ENCODE assay signal across 21 cellular contexts in genomic region chr19:4687396-4687795, GRCh38. TPM values are rescaled to one million over a fixed set of nuclear protein-coding genes. Genes with fewer than 3 reads are reported as not detected.
DNase-seq lines count a peak whose midpoint lies in the region; ATAC-seq, FAIRE-seq and TF ChIP-seq lines count a peak whose summit lies in the region.
"Had no signal": no experiment of that assay in that cellular context is flagged by ENCODE, and none has a peak within 500 bp of the region (broad histone marks: within the 10 kb centered on the region; RNA-seq: fewer than 3 reads in every experiment).

No MANE protein-coding gene starts in this region.

- H3K27ac ChIP-seq in right atrium auricular region (no peak overlapping the region), HEK293 (ENCODE audit: extremely low read depth, low read depth, low read length) (no peak overlapping the region), K562 (ENCODE audit: extremely low read depth, low read depth, low read length) (no peak overlapping the region), osteoblast (ENCODE audit: low read depth, low read length) (no peak overlapping the region)
- H3K27ac ChIP-seq: HL-60, PC-9, SJSA1 had no signal

- TF ChIP-seq POLR2A in K562 (conservative IDR thresholded peaks at IDR 0.05): no peak

- BruUV-seq in K562 (replicated peaks; lab: Mats Ljungman, UMichigan): no TSS peak

- CTCF ChIA-PET in HEK293 (lab: Yijun Ruan, JAX) (no interaction called here), K562 (lab: Yijun Ruan, JAX; ENCODE audit: low intra/inter-chr PET ratio) (no interaction called here), GM10248 (lab: Yijun Ruan, JAX) (no interaction called here)

- H2AFZ ChIP-seq in K562 (ENCODE audit: low read depth, low read length): no peak overlapping the region
- H2AFZ ChIP-seq in osteoblast (ENCODE audit: low read length): no peak overlapping the region
- H2AFZ ChIP-seq: PC-9 had no signal

- H3K79me2 ChIP-seq in K562 (ENCODE audit: control insufficient read depth, insufficient read depth, low read length) (no peaks in the 10 kb centered on the region), osteoblast (ENCODE audit: insufficient read depth, low read length) (peaks cover 3% of the 10 kb centered on the region)

- intact Hi-C loops in Right ventricle myocardium inferior (cut with DNase I): no loop called here
- intact Hi-C loops in K562 (cut with micrococcal nuclease): no loop called here

- no peak for ATAC-seq in Right ventricle myocardium inferior
- no peak for ATAC-seq in K562

- H3K36me3 ChIP-seq in right atrium auricular region (peaks cover 88% of the 10 kb centered on the region), HEK293 (ENCODE audit: control insufficient read depth in 2 of 2, insufficient read depth in 1 of 2, low read length in 2 of 2) (peaks cover 4 to 70% of the 10 kb centered on the region in 2 experiments; a peak in 2 of 3 replicates), K562 (ENCODE audit: control insufficient read depth, insufficient read depth, low read length) (peaks cover 78% of the 10 kb centered on the region; the same call in 2 of the 3 replicates), osteoblast (ENCODE audit: insufficient read depth, low read length) (peaks cover 72% of the 10 kb centered on the region)

- H3K9me1 ChIP-seq in K562 (ENCODE audit: control insufficient read depth, insufficient read depth, low read length): peaks cover 2% of the 10 kb centered on the region

- peak; percentile 51 for DNase-seq in Right ventricle myocardium inferior (ENCODE audit: missing footprints)
- DNase-seq in right atrium auricular region (ENCODE audit: low spot score): no peak
- no peak for DNase-seq in K562 (ENCODE audit: extremely low read depth in 1 of 4, low spot score in 3 of 4)
- peak; percentile 75 for DNase-seq in osteoblast (ENCODE audit: insufficient read length, low spot score, missing footprints)
- no peak for DNase-seq in NCI-H1417 (lab: John Stamatoyannopoulos, UW)
- DNase-seq in GM10248 (ENCODE audit: extremely low spot score): no peak
- DNase-seq: DMS53, HFFc6, IMR-90, NCI-H1417 treated with DMSO at 0.1 percent for 48 hours, NCI-H187 treated with DMSO at 0.1 percent for 48 hours, NCI-H2171, NCI-H69, PC-9, T-helper 1 cell had no signal

- no peak for FAIRE-seq in K562 (lab: Jason Lieb, UNC)
- FAIRE-seq: A204.1, D721Med, H54 had no signal

- H3K4me1 ChIP-seq in right atrium auricular region: peaks cover 0 to 10% of the 10 kb centered on the region in 2 donors
- no peaks in the 10 kb centered on the region for H3K4me1 ChIP-seq in HEK293 (ENCODE audit: control insufficient read depth, insufficient read depth, low read length)
- peaks cover 0 to 30% of the 10 kb centered on the region in 2 experiments; a peak in 2 of 5 replicates for H3K4me1 ChIP-seq in K562 (replicated peaks in 1 of 2; ENCODE audit: control insufficient read depth in 2 of 2, insufficient read depth in 2 of 2, low read length in 2 of 2)
- no peaks in the 10 kb centered on the region for H3K4me1 ChIP-seq in osteoblast (ENCODE audit: insufficient read depth, low read length)
- H3K4me1 ChIP-seq: SJSA1 had no signal

- in situ Hi-C loops in K562 (cut with MboI): no loop called here

- no peak for TF ChIP-seq EP300 in K562 (IDR thresholded peaks at IDR 0.05; ENCODE audit: low read length)

- H3K9ac ChIP-seq in K562 (ENCODE audit: insufficient read depth in 1 of 2, low read depth in 2 of 2, low read length in 2 of 2): no peak overlapping the region

- H4K20me1 ChIP-seq in K562 (replicated peaks; ENCODE audit: control insufficient read depth, insufficient read depth, low read length) (no peaks in the 10 kb centered on the region), osteoblast (ENCODE audit: insufficient read depth, low read length) (no peaks in the 10 kb centered on the region)

- TF ChIP-seq RAD21 in K562 (CRISPR knock-in tag; conservative IDR thresholded peaks at IDR 0.05 in 1 of 2, IDR thresholded peaks at IDR 0.05 in 1 of 2): no peak

- no peaks in the 10 kb centered on the region for H3K9me3 ChIP-seq in right atrium auricular region
- no peaks in the 10 kb centered on the region for H3K9me3 ChIP-seq in HEK293 (ENCODE audit: control insufficient read depth, insufficient read depth, low read depth, low read length)
- no peaks in the 10 kb centered on the region for H3K9me3 ChIP-seq in K562 (replicated peaks; ENCODE audit: control insufficient read depth, insufficient read depth, low read depth, low read length)
- no peaks in the 10 kb centered on the region for H3K9me3 ChIP-seq in osteoblast (ENCODE audit: low read depth, low read length)
- H3K9me3 ChIP-seq: SJSA1 had no signal

- no peak overlapping the region for H3K4me3 ChIP-seq in right atrium auricular region
- H3K4me3 ChIP-seq in HEK293 (ENCODE audit: low read depth, low read length): no peak overlapping the region
- no peak overlapping the region for H3K4me3 ChIP-seq in K562
- H3K4me3 ChIP-seq in osteoblast (ENCODE audit: insufficient read depth, low read length): no peak overlapping the region
- H3K4me3 ChIP-seq: PC-9, SJSA1 had no signal

- H3K27me3 ChIP-seq in right atrium auricular region (no peaks in the 10 kb centered on the region), K562 (ENCODE audit: control insufficient read depth in 2 of 2, insufficient read depth in 2 of 2, low read length in 2 of 2) (no peaks in the 10 kb centered on the region), osteoblast (ENCODE audit: insufficient read depth, low read length) (no peaks in the 10 kb centered on the region)
- H3K27me3 ChIP-seq: SJSA1 had no signal

- H3K4me2 ChIP-seq in K562 (ENCODE audit: insufficient read depth, low read length) (no peak overlapping the region), osteoblast (ENCODE audit: insufficient read depth, low read length) (no peak overlapping the region)
- H3K4me2 ChIP-seq: PC-9 had no signal

- 81% methylated on average over 11 of the region's 11 CpGs for WGBS in K562 (ENCODE audit: insufficient coverage, low coverage, missing lambda C conversion rate)

- POLR2A ChIA-PET in HEK293 (lab: Yijun Ruan, JAX): no interaction called here
- POLR2A ChIA-PET in K562 (lab: Yijun Ruan, JAX): no interaction called here
- POLR2A ChIA-PET in GM10248 (lab: Yijun Ruan, JAX): no interaction called here

- TF ChIP-seq CTCF in right atrium auricular region (IDR thresholded peaks at IDR 0.05) (no peak), HEK293 (tag by site-specific recombination; IDR thresholded peaks at IDR 0.05) (no peak), K562 (IDR thresholded peaks at IDR 0.05 in 2 of 3, conservative IDR thresholded peaks at IDR 0.05 in 1 of 3; ENCODE audit: insufficient read depth in 2 of 3, low read depth in 1 of 3, low read length in 3 of 3) (no peak), osteoblast (IDR thresholded peaks at IDR 0.05; ENCODE audit: extremely low read depth, low read depth, low read length) (no peak), GM10248 (IDR thresholded peaks at IDR 0.05; ENCODE audit: control extremely low read depth, extremely low read depth, low read depth, missing control alignments) (no peak)

RNA-seq across cellular contexts. Expression of gene MYDGF, which starts 17.3 kb away (rescaled TPM):
- total RNA-seq in Right ventricle myocardium inferior (29.8 TPM), right atrium auricular region (10 to 100 TPM; 26.3 to 36.6 TPM), K562 (2014; rRNA removed) (131 and 143 TPM in 2 replicates), K562 (2014; rRNA removed; fragmentation: Illumina TruSeq; extraction: Trizol) (52.2 and 67.5 TPM in 2 replicates), K562 (2015; rRNA removed; fragmentation: Illumina TruSeq; extraction: Trizol) (81.6 and 83.0 TPM in 2 replicates), K562 (2021) (91.5 and 96.7 TPM in 2 replicates), osteoblast (152 and 161 TPM in 2 replicates)
- total RNA-seq in K562 (2011; cell fraction: chromatin; rRNA removed; ENCODE audit: low replicate concordance): 55.1 and 137 TPM in 2 replicates
- total RNA-seq in K562 (2011; cell fraction: nucleolus; rRNA removed): 204 and 212 TPM in 2 replicates
- total RNA-seq in K562 (2011; cell fraction: nucleoplasm; rRNA removed): 127 and 144 TPM in 2 replicates
- polyA plus RNA-seq in K562 (2011; rRNA removed) (82.1 and 86.0 TPM in 2 replicates), K562 (2014; fragmentation: Illumina TruSeq; extraction: Trizol) (60.5 and 66.6 TPM in 2 replicates), K562 (2014; fragmentation: Nextera tagmentation; extraction: Ambion mirVana) (10 to 100 TPM in 1 of 2 experiments, 1 to 10 TPM in 1; 4.2 to 12.6 TPM), K562 (2014; rRNA removed) (141 and 166 TPM in 2 replicates)
- polyA plus RNA-seq in K562 (2011; cell fraction: cytosol; rRNA removed): 118 and 186 TPM in 2 replicates
- polyA plus RNA-seq in K562 (2011; cell fraction: nucleus; rRNA removed): 46.8 and 51.5 TPM in 2 replicates
- polyA plus RNA-seq in K562 (2012): 164 and 292 TPM in 2 replicates
- 17.9 and 26.4 TPM in 2 replicates for polyA minus RNA-seq in K562 (2011; rRNA and poly(A)+ RNA removed)
- polyA minus RNA-seq in K562 (2011; cell fraction: cytosol; rRNA and poly(A)+ RNA removed): 32.6 and 58.7 TPM in 2 replicates
- polyA minus RNA-seq in K562 (2011; cell fraction: nucleus; rRNA and poly(A)+ RNA removed): 14.4 and 24.1 TPM in 2 replicates

RNA-seq across cellular contexts. Expression of gene DPP9, which starts 36.2 kb away (rescaled TPM):
- total RNA-seq in Right ventricle myocardium inferior: 52.7 TPM
- total RNA-seq in right atrium auricular region: 10 to 100 TPM; 36.2 to 50.4 TPM
- 45.6 and 105 TPM in 2 replicates for total RNA-seq in K562 (2011; cell fraction: chromatin; rRNA removed; ENCODE audit: low replicate concordance)
- 61.4 and 62.6 TPM in 2 replicates for total RNA-seq in K562 (2011; cell fraction: nucleolus; rRNA removed)
- 50.8 and 52.2 TPM in 2 replicates for total RNA-seq in K562 (2011; cell fraction: nucleoplasm; rRNA removed)
- 43.0 and 64.9 TPM in 2 replicates for total RNA-seq in K562 (2014; rRNA removed)
- total RNA-seq in K562 (2014; rRNA removed; fragmentation: Illumina TruSeq; extraction: Trizol): 12.7 and 16.0 TPM in 2 replicates
- total RNA-seq in K562 (2015; rRNA removed; fragmentation: Illumina TruSeq; extraction: Trizol): 23.6 and 24.5 TPM in 2 replicates
- 60.0 and 66.7 TPM in 2 replicates for total RNA-seq in K562 (2021)
- polyA plus RNA-seq in K562 (2011; rRNA removed): 5.4 and 7.1 TPM in 2 replicates
- polyA plus RNA-seq in K562 (2011; cell fraction: cytosol; rRNA removed): 6.1 and 12.8 TPM in 2 replicates
- polyA plus RNA-seq in K562 (2011; cell fraction: nucleus; rRNA removed): 9.6 and 23.4 TPM in 2 replicates
- polyA plus RNA-seq in K562 (2012): 26.0 and 32.1 TPM in 2 replicates
- polyA plus RNA-seq in K562 (2014; fragmentation: Illumina TruSeq; extraction: Trizol): 33.5 and 50.1 TPM in 2 replicates
- polyA plus RNA-seq in K562 (2014; fragmentation: Nextera tagmentation; extraction: Ambion mirVana): 1 to 10 TPM in 1 of 2 experiments, under 1 TPM in 1; 0.90 to 1.1 TPM
- 27.8 and 30.6 TPM in 2 replicates for polyA plus RNA-seq in K562 (2014; rRNA removed)
- polyA minus RNA-seq in K562 (2011; rRNA and poly(A)+ RNA removed): 4.6 and 8.5 TPM in 2 replicates
- 17.6 and 18.5 TPM in 2 replicates for polyA minus RNA-seq in K562 (2011; cell fraction: cytosol; rRNA and poly(A)+ RNA removed)
- polyA minus RNA-seq in K562 (2011; cell fraction: nucleus; rRNA and poly(A)+ RNA removed): 17.1 and 24.1 TPM in 2 replicates
- 26.5 and 30.4 TPM in 2 replicates for total RNA-seq in osteoblast

RNA-seq across cellular contexts. Expression of gene TNFAIP8L1, which starts 48.1 kb away (rescaled TPM):
- 4.4 TPM for total RNA-seq in Right ventricle myocardium inferior
- 1 to 10 TPM; 2.6 to 4.2 TPM for total RNA-seq in right atrium auricular region
- total RNA-seq in K562 (2011; cell fraction: chromatin; rRNA removed; ENCODE audit: low replicate concordance): 10.7 and 24.6 TPM in 2 replicates
- 13.8 and 17.5 TPM in 2 replicates for total RNA-seq in K562 (2011; cell fraction: nucleolus; rRNA removed)
- total RNA-seq in K562 (2011; cell fraction: nucleoplasm; rRNA removed): 10.7 and 12.8 TPM in 2 replicates
- total RNA-seq in K562 (2014; rRNA removed): 4.0 and 4.4 TPM in 2 replicates
- total RNA-seq in K562 (2014; rRNA removed; fragmentation: Illumina TruSeq; extraction: Trizol): 4.3 and 4.6 TPM in 2 replicates
- total RNA-seq in K562 (2015; rRNA removed; fragmentation: Illumina TruSeq; extraction: Trizol): 4.9 and 5.4 TPM in 2 replicates
- total RNA-seq in K562 (2021): 6.5 and 9.3 TPM in 2 replicates
- 5.7 and 8.0 TPM in 2 replicates for polyA plus RNA-seq in K562 (2011; rRNA removed)
- polyA plus RNA-seq in K562 (2011; cell fraction: cytosol; rRNA removed): 8.2 and 15.6 TPM in 2 replicates
- polyA plus RNA-seq in K562 (2011; cell fraction: nucleus; rRNA removed): 3.0 and 4.8 TPM in 2 replicates
- polyA plus RNA-seq in K562 (2012): 7.6 and 10.7 TPM in 2 replicates
- 6.6 and 7.3 TPM in 2 replicates for polyA plus RNA-seq in K562 (2014; fragmentation: Illumina TruSeq; extraction: Trizol)
- 1 to 10 TPM in 1 of 2 experiments, under 1 TPM in 1; 0.69 to 1.0 TPM for polyA plus RNA-seq in K562 (2014; fragmentation: Nextera tagmentation; extraction: Ambion mirVana)
- 6.8 and 7.3 TPM in 2 replicates for polyA plus RNA-seq in K562 (2014; rRNA removed)
- polyA minus RNA-seq in K562 (2011; rRNA and poly(A)+ RNA removed): 4.5 and 8.6 TPM in 2 replicates
- 4.7 and 6.4 TPM in 2 replicates for polyA minus RNA-seq in K562 (2011; cell fraction: cytosol; rRNA and poly(A)+ RNA removed)
- polyA minus RNA-seq in K562 (2011; cell fraction: nucleus; rRNA and poly(A)+ RNA removed): 3.0 and 4.6 TPM in 2 replicates
- total RNA-seq in osteoblast: 1.8 TPM in 2 replicates

Comparison
In these comparisons a context has a peak if more than half of its experiments do, and no peak if none do; other contexts are left out.
1. DNase-seq: peak in Right ventricle myocardium inferior (single experiment) and osteoblast (single experiment); none in right atrium auricular region (single experiment), K562 (0 of 4), NCI-H1417 (0 of 3) and GM10248 (single experiment).